In the genomic region with DNA sequence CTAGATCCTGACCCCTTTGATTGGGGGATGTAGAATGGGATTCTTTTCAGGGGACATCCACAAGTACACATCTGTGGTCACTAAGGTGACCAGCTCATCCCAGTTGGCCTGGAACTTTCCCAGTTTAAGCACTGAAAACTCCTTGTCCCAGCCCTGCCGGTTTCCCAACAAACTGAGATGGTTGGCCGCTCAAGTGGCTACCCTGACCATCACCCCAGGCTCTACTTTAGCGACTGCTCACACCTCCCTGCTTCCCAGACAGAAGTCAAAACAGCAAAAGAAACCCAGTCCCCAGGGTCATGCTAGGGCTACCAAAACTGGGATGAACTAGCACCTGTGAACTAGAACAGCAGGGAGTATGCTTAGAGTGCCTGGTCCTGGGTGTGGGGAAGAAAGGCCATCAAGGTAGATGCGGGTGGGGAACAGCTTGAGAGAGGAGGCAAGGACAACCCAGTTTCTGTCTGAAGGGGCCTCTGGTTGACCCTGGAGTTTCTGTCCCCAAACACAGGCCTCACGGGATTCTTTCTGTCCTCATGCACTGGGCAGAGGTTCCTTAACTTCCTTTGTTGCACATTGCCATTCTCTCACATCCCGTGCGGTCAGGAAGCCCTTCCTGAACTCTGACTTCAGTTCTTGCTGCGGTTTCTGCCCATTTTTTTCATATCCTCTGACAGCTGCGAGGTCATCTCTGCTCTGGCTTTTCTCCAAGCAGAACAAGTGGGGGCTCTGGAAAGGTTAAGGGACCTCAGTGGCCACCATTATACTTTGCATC, we compare ENCODE assay signal across 8 cellular contexts. TPM values are rescaled to one million over a fixed set of nuclear protein-coding genes. Genes with fewer than 3 reads are reported as not detected.
DNase-seq lines count a peak whose midpoint lies in the region; ATAC-seq, FAIRE-seq and TF ChIP-seq lines count a peak whose summit lies in the region.
"Had no signal": no experiment of that assay in that cellular context is flagged by ENCODE, and none has a peak within 500 bp of the region (broad histone marks: within the 10 kb centered on the region; RNA-seq: fewer than 3 reads in every experiment).

No MANE protein-coding gene starts in this region.

- H3K4me1 Mint-ChIP-seq in IgD-negative memory B cell, result peaks cover 19 to 43% (median 34%) of the 10 kb centered on the region in 3 donors
- H3K4me1 Mint-ChIP-seq in T-helper 17 cell, result peaks cover 63% of the 10 kb centered on the region
- H3K4me1 Mint-ChIP-seq in stimulated activated naive B cell treated with anti-CD40 and anti-IgM and Interleukin-4, amounts not matched to agents 10 μg/mL and 1 μg/mL and 100 μg/mL, for 72 hours, result peaks cover 56 to 75% of the 10 kb centered on the region in 2 donors

- H3K9me3 Mint-ChIP-seq in IgD-negative memory B cell, result no peaks in the 10 kb centered on the region
- no peaks in the 10 kb centered on the region for H3K9me3 Mint-ChIP-seq in stimulated activated naive B cell treated with anti-CD40 and anti-IgM and Interleukin-4, amounts not matched to agents 10 μg/mL and 1 μg/mL and 100 μg/mL, for 72 hours

- H3K36me3 Mint-ChIP-seq in IgD-negative memory B cell, result no peaks in the 10 kb centered on the region
- H3K36me3 Mint-ChIP-seq in T-helper 17 cell (ENCODE audit: low read depth), result peaks cover 6% of the 10 kb centered on the region
- peaks cover 21 to 41% of the 10 kb centered on the region in 2 donors for H3K36me3 Mint-ChIP-seq in stimulated activated naive B cell treated with anti-CD40 and anti-IgM and Interleukin-4, amounts not matched to agents 10 μg/mL and 1 μg/mL and 100 μg/mL, for 72 hours

- no peaks in the 10 kb centered on the region for H3K27me3 Mint-ChIP-seq in IgD-negative memory B cell
- H3K27me3 Mint-ChIP-seq in T-helper 17 cell, result no peaks in the 10 kb centered on the region
- H3K27me3 Mint-ChIP-seq in stimulated activated naive B cell treated with anti-CD40 and anti-IgM and Interleukin-4, amounts not matched to agents 10 μg/mL and 1 μg/mL and 100 μg/mL, for 72 hours, result no peaks in the 10 kb centered on the region

- H3K9me3 ChIP-seq in T-helper 17 cell (ENCODE audit: control insufficient read depth, low read length, poor library complexity, severe bottlenecking) (no peaks in the 10 kb centered on the region), gastroesophageal sphincter (no peaks in the 10 kb centered on the region)

- peaks cover 0 to under 1% of the 10 kb centered on the region in 2 donors for H3K36me3 ChIP-seq in gastroesophageal sphincter

- H3K27ac Mint-ChIP-seq in IgD-negative memory B cell, result peak overlapping the region; percentile 27 to 79 (median 76)
- H3K27ac Mint-ChIP-seq in T-helper 17 cell, result peak overlapping the region; percentile 96
- peak overlapping the region; percentile 59 for H3K27ac Mint-ChIP-seq in stimulated activated naive B cell treated with anti-CD40 and anti-IgM and Interleukin-4, amounts not matched to agents 10 μg/mL and 1 μg/mL and 100 μg/mL, for 72 hours

- peaks cover 0 to 85% (median 14%) of the 10 kb centered on the region in 3 donors for H3K4me1 ChIP-seq in gastroesophageal sphincter

- 72 to 80% methylated on average over 5 to 7 of the region's 9 CpGs for WGBS in gastroesophageal sphincter (ENCODE audit: low coverage in 1 of 2), 2 donors

- peak overlapping the region in 3 of 4 donors; percentile 85 to 87 (median 86) for H3K27ac ChIP-seq in gastroesophageal sphincter

- TF ChIP-seq POLR2A in gastroesophageal sphincter (IDR thresholded peaks at IDR 0.05) (no peak), H54 (IDR thresholded peaks at IDR 0.05; ENCODE audit: low read depth, low read length) (no peak)

- peaks cover 36% of the 10 kb centered on the region for H3K27me3 ChIP-seq in gastroesophageal sphincter

- peak overlapping the region; percentile 9 to 82 (median 71) for H3K4me3 Mint-ChIP-seq in IgD-negative memory B cell
- peak overlapping the region; percentile 87 for H3K4me3 Mint-ChIP-seq in T-helper 17 cell
- H3K4me3 Mint-ChIP-seq in stimulated activated naive B cell treated with anti-CD40 and anti-IgM and Interleukin-4, amounts not matched to agents 10 μg/mL and 1 μg/mL and 100 μg/mL, for 72 hours, result no peak overlapping the region

- ATAC-seq in T-helper 17 cell (no peak), gastroesophageal sphincter (no peak)
- ATAC-seq in stimulated activated naive B cell treated with anti-CD40 and anti-IgM and Interleukin-4, amounts not matched to agents 10 μg/mL and 1 μg/mL and 100 μg/mL, for 72 hours (replicated peaks), result peak in 1 of 2 donors; percentile 6

- no peak overlapping the region for H3K4me3 ChIP-seq in gastroesophageal sphincter

- TF ChIP-seq CTCF in gastroesophageal sphincter (IDR thresholded peaks at IDR 0.05), result no peak

- TF ChIP-seq EP300 in gastroesophageal sphincter (IDR thresholded peaks at IDR 0.05), result no peak

- DNase-seq in T-helper 17 cell, result no peak
- no peak for DNase-seq in stimulated activated naive B cell treated with anti-CD40 and anti-IgM and Interleukin-4, amounts not matched to agents 10 μg/mL and 1 μg/mL and 100 μg/mL, for 72 hours
- DNase-seq in NCI-H1930 (lab: John Stamatoyannopoulos, UW), result no peak
- no peak for DNase-seq in NK-92 treated with Interleukin-12 subunit alpha and Interleukin-12 subunit beta, amount 100 ng/mL, for 24 hours (lab: John Stamatoyannopoulos, UW)
- no peak for DNase-seq in H54 (ENCODE audit: insufficient read length, low spot score)

- no peak for FAIRE-seq in H54 (lab: Jason Lieb, UNC)

RNA-seq across cellular contexts. Expression of gene LTB4R, which starts 1.6 kb away (rescaled TPM):
- polyA plus RNA-seq in IgD-negative memory B cell, result 2.5 TPM
- total RNA-seq in T-helper 17 cell (10 to 100 TPM; 21.5 to 23.1 TPM), gastroesophageal sphincter (1 to 10 TPM; 3.0 to 4.2 (median 3.4) TPM)

RNA-seq across cellular contexts. Expression of gene LTB4R2, which starts 3.0 kb away (rescaled TPM):
- 0.97 TPM for polyA plus RNA-seq in IgD-negative memory B cell
- 10 to 100 TPM; 17.3 to 23.3 TPM for total RNA-seq in T-helper 17 cell
- total RNA-seq in gastroesophageal sphincter, result 1 to 10 TPM; 2.4 to 5.0 (median 3.4) TPM

RNA-seq across cellular contexts. Expression of gene CIDEB, which starts 5.1 kb away (rescaled TPM):
- 19.2 TPM for polyA plus RNA-seq in IgD-negative memory B cell
- total RNA-seq in T-helper 17 cell (10 to 100 TPM; 14.5 to 16.8 TPM), gastroesophageal sphincter (10 to 100 TPM in 2 of 4 donors, 1 to 10 TPM in 2; 4.9 to 12.5 (median 9.5) TPM)
- total RNA-seq: M059J had no signal

RNA-seq across cellular contexts. Expression of gene NOP9, which starts 13.3 kb away (rescaled TPM):
- 1.6 TPM for polyA plus RNA-seq in IgD-negative memory B cell
- total RNA-seq in T-helper 17 cell (10 to 100 TPM; 25.7 to 27.7 TPM), gastroesophageal sphincter (10 to 100 TPM; 19.4 to 29.2 (median 22.8) TPM)

RNA-seq across cellular contexts. Expression of gene DHRS1, which starts 13.3 kb away (rescaled TPM):
- 27.3 TPM for polyA plus RNA-seq in IgD-negative memory B cell
- 10 to 100 TPM; 24.0 to 27.0 TPM for total RNA-seq in T-helper 17 cell
- 10 to 100 TPM in 3 of 4 donors, 1 to 10 TPM in 1; 8.2 to 33.0 (median 17.7) TPM for total RNA-seq in gastroesophageal sphincter

Comparison
In these comparisons a context has a peak if more than half of its experiments do, and no peak if none do; other contexts are left out.
1. H3K4me3 Mint-ChIP-seq: peak in IgD-negative memory B cell (4 of 4) and T-helper 17 cell (single experiment); none in stimulated activated naive B cell treated with anti-CD40 and anti-IgM and Interleukin-4, amounts not matched to agents 10 μg/mL and 1 μg/mL and 100 μg/mL, for 72 hours (0 of 2).
2. RNA of gene LTB4R, which starts 1.6 kb away (total RNA-seq): 21.5 to 23.1 TPM in T-helper 17 cell; 3.0 to 4.2 TPM in gastroesophageal sphincter; every median in the first group is over 4 times any median in the second.
3. Peak in every context shown above with its lines, with median percentiles within 50 percentile points of each other: H3K27ac Mint-ChIP-seq.